ENCODE assay signal across 1 cellular context in genomic region chr12:93521225-93521854, GRCh38.
TF ChIP-seq lines count a peak whose summit lies in the region.

No MANE protein-coding gene starts in this region.

TF ChIP-seq in GM23338, 12 proteins besides CTCF, POLR2A, EP300 and RAD21 (continued from another document):
- TF ChIP-seq, protein P1, sequence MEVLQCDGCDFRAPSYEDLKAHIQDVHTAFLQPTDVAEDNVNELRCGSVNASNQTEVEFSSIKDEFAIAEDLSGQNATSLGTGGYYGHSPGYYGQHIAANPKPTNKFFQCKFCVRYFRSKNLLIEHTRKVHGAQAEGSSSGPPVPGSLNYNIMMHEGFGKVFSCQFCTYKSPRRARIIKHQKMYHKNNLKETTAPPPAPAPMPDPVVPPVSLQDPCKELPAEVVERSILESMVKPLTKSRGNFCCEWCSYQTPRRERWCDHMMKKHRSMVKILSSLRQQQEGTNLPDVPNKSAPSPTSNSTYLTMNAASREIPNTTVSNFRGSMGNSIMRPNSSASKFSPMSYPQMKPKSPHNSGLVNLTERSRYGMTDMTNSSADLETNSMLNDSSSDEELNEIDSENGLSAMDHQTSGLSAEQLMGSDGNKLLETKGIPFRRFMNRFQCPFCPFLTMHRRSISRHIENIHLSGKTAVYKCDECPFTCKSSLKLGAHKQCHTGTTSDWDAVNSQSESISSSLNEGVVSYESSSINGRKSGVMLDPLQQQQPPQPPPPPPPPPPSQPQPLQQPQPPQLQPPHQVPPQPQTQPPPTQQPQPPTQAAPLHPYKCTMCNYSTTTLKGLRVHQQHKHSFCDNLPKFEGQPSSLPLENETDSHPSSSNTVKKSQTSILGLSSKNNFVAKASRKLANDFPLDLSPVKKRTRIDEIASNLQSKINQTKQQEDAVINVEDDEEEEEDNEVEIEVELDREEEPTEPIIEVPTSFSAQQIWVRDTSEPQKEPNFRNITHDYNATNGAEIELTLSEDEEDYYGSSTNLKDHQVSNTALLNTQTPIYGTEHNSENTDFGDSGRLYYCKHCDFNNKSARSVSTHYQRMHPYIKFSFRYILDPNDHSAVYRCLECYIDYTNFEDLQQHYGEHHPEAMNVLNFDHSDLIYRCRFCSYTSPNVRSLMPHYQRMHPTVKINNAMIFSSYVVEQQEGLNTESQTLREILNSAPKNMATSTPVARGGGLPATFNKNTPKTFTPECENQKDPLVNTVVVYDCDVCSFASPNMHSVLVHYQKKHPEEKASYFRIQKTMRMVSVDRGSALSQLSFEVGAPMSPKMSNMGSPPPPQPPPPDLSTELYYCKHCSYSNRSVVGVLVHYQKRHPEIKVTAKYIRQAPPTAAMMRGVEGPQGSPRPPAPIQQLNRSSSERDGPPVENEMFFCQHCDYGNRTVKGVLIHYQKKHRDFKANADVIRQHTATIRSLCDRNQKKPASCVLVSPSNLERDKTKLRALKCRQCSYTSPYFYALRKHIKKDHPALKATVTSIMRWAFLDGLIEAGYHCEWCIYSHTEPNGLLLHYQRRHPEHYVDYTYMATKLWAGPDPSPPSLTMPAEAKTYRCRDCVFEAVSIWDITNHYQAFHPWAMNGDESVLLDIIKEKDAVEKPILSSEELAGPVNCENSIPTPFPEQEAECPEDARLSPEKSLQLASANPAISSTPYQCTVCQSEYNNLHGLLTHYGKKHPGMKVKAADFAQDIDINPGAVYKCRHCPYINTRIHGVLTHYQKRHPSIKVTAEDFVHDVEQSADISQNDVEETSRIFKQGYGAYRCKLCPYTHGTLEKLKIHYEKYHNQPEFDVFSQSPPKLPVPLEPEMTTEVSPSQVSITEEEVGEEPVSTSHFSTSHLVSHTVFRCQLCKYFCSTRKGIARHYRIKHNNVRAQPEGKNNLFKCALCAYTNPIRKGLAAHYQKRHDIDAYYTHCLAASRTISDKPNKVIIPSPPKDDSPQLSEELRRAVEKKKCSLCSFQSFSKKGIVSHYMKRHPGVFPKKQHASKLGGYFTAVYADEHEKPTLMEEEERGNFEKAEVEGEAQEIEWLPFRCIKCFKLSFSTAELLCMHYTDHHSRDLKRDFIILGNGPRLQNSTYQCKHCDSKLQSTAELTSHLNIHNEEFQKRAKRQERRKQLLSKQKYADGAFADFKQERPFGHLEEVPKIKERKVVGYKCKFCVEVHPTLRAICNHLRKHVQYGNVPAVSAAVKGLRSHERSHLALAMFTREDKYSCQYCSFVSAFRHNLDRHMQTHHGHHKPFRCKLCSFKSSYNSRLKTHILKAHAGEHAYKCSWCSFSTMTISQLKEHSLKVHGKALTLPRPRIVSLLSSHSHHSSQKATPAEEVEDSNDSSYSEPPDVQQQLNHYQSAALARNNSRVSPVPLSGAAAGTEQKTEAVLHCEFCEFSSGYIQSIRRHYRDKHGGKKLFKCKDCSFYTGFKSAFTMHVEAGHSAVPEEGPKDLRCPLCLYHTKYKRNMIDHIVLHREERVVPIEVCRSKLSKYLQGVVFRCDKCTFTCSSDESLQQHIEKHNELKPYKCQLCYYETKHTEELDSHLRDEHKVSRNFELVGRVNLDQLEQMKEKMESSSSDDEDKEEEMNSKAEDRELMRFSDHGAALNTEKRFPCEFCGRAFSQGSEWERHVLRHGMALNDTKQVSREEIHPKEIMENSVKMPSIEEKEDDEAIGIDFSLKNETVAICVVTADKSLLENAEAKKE (CRISPR knock-in tag; IDR thresholded peaks at IDR 0.05): no peak
- TF ChIP-seq STAT1 (IDR thresholded peaks at IDR 0.05; ENCODE audit: unreplicated experiment): no peak
